In the genomic region with DNA sequence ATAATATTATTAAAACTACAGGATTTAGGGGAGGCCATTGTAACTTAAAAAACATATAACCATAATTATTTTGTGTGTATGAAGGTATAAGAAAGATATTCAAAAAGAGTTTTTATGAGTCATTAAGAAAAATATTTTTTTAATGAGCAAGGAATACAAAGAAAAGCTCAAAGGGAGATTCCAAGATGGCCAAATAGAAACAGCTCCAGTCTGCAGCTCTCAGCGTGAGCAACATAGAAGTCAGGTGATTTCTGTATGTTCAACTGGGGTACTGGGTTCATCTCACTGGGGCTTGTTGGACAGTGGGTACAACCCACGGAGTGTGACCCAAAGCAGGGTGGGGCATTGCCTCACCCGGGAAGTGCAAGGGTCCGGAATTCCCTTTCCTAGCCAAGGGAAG, we compare ENCODE assay signal across 15 cellular contexts.
DNase-seq lines count a peak whose midpoint lies in the region; ATAC-seq and TF ChIP-seq lines count a peak whose summit lies in the region.
"Had no signal": no experiment of that assay in that cellular context is flagged by ENCODE, and none has a peak within 500 bp of the region (broad histone marks: within the 10 kb centered on the region; RNA-seq: fewer than 3 reads in every experiment).

No MANE protein-coding gene starts in this region.

- H3K9me3 ChIP-seq in adipocyte (ENCODE audit: control insufficient read depth, low read length) (no peaks in the 10 kb centered on the region), trophoblast cell (ENCODE audit: insufficient read depth, low read depth, low read length) (peaks cover 4% of the 10 kb centered on the region)

- no peak overlapping the region for H3K14ac ChIP-seq in trophoblast cell (ENCODE audit: low read length)

- H2BK120ac ChIP-seq in trophoblast cell (ENCODE audit: insufficient read depth, low read length, poor library complexity), result no peak overlapping the region

- H2BK12ac ChIP-seq in trophoblast cell (ENCODE audit: low read length), result no peak overlapping the region

- no peaks in the 10 kb centered on the region for H3K27me3 ChIP-seq in adipocyte (replicated peaks; ENCODE audit: control insufficient read depth, insufficient read depth, low read length)
- H3K27me3 ChIP-seq in trophoblast cell (ENCODE audit: insufficient read depth, low read length), result no peaks in the 10 kb centered on the region
- H3K27me3 ChIP-seq: BLaER1 treated with 17β-estradiol and CSF1 and Interleukin-3, amounts not matched to agents 10 nM and 100 nM had no signal

- no peak overlapping the region for H3K4me3 ChIP-seq in adipocyte (ENCODE audit: low read length)
- H3K4me3 ChIP-seq in choroid plexus epithelial cell (ENCODE audit: low read depth, low read length), result no peak overlapping the region
- no peak overlapping the region for H3K4me3 ChIP-seq in trophoblast cell (ENCODE audit: low read depth, low read length)
- H3K4me3 ChIP-seq: BLaER1 treated with 17β-estradiol and CSF1 and Interleukin-3, amounts not matched to agents 10 nM and 100 nM; GM12878; GM23338 had no signal

- no CpG with 5 or more reads among the region's 4 CpGs for WGBS in trophoblast cell (ENCODE audit: extremely low coverage, insufficient coverage, insufficient read length)

- H2AK5ac ChIP-seq in trophoblast cell (ENCODE audit: low read length), result no peak overlapping the region

- H3K4ac ChIP-seq in trophoblast cell (ENCODE audit: low read depth, low read length), result no peak overlapping the region

- H3K4me2 ChIP-seq in trophoblast cell (ENCODE audit: low read length), result no peak overlapping the region
- H3K4me2 ChIP-seq: BLaER1 treated with 17β-estradiol and CSF1 and Interleukin-3, amounts not matched to agents 10 nM and 100 nM; GM23338 had no signal

- no peak overlapping the region for H4K8ac ChIP-seq in trophoblast cell (ENCODE audit: low read depth, low read length)

- DNase-seq in EL (peak; percentile 2), adipocyte (ENCODE audit: low read depth) (peak; percentile 7), choroid plexus epithelial cell (ENCODE audit: low read depth) (peak; percentile 15), kidney glomerular epithelial cell (lab: John Stamatoyannopoulos, UW) (peak; percentile 15), NCI-H524 (lab: John Stamatoyannopoulos, UW) (no peak), trophoblast cell (no peak)
- DNase-seq: Calu3; CD8-positive, alpha-beta T cell; DMS79 treated with DMSO at 0.1 percent for 48 hours; HCEC 1CT had no signal

- H3K18ac ChIP-seq in trophoblast cell (ENCODE audit: low read length), result no peak overlapping the region

- no peak overlapping the region for H3K23ac ChIP-seq in trophoblast cell (ENCODE audit: low read length)

- TF ChIP-seq CTCF in choroid plexus epithelial cell (conservative IDR thresholded peaks at IDR 0.05; ENCODE audit: low read depth, low read length), result no peak

- H3K36me3 ChIP-seq in adipocyte (ENCODE audit: control insufficient read depth, insufficient read depth, low read length, severe bottlenecking), result no peaks in the 10 kb centered on the region
- no peaks in the 10 kb centered on the region for H3K36me3 ChIP-seq in trophoblast cell (ENCODE audit: control insufficient read depth in 1 of 2, insufficient read depth in 2 of 2, low read length in 2 of 2)
- H3K36me3 ChIP-seq: BLaER1 treated with 17β-estradiol and CSF1 and Interleukin-3, amounts not matched to agents 10 nM and 100 nM had no signal

- H4K12ac ChIP-seq in trophoblast cell (ENCODE audit: low read depth, low read length), result no peak overlapping the region

- no peaks in the 10 kb centered on the region for H3K79me2 ChIP-seq in trophoblast cell (ENCODE audit: control insufficient read depth, insufficient read depth, low read length, poor library complexity)

- H3K79me1 ChIP-seq in trophoblast cell (ENCODE audit: low read length), result no peaks in the 10 kb centered on the region

- H2AFZ ChIP-seq in trophoblast cell (ENCODE audit: insufficient read depth, low read length, poor library complexity), result no peak overlapping the region
- H2AFZ ChIP-seq: GM23338 had no signal

- H4K91ac ChIP-seq in trophoblast cell (ENCODE audit: low read depth, low read length), result no peak overlapping the region

- H3K9ac ChIP-seq in adipocyte (ENCODE audit: low read length) (no peak overlapping the region), trophoblast cell (ENCODE audit: low read length) (no peak overlapping the region)
- H3K9ac ChIP-seq: BLaER1 treated with 17β-estradiol and CSF1 and Interleukin-3, amounts not matched to agents 10 nM and 100 nM had no signal

- H3K4me1 ChIP-seq in adipocyte (ENCODE audit: control insufficient read depth, insufficient read depth, low read length) (no peaks in the 10 kb centered on the region), trophoblast cell (ENCODE audit: control insufficient read depth in 1 of 2, insufficient read depth in 2 of 2, low read length in 2 of 2) (no peaks in the 10 kb centered on the region)
- H3K4me1 ChIP-seq: BLaER1 treated with 17β-estradiol and CSF1 and Interleukin-3, amounts not matched to agents 10 nM and 100 nM had no signal

- ATAC-seq in GM21737 (IDR thresholded peaks at IDR 0.05; ENCODE audit: unreplicated experiment), result no peak
- ATAC-seq: CD8-positive, alpha-beta T cell; GM12878; GM23338 had no signal

- H3K27ac ChIP-seq in trophoblast cell (ENCODE audit: low read depth, low read length), result no peak overlapping the region
- H3K27ac ChIP-seq: BLaER1 treated with 17β-estradiol and CSF1 and Interleukin-3, amounts not matched to agents 10 nM and 100 nM; HL-60 had no signal

- H2BK5ac ChIP-seq in trophoblast cell (ENCODE audit: low read depth, low read length, poor library complexity), result no peak overlapping the region

Comparison
In these comparisons a context has a peak if more than half of its experiments do, and no peak if none do; other contexts are left out.
1. DNase-seq: peak in EL (single experiment), adipocyte (single experiment), choroid plexus epithelial cell (single experiment) and kidney glomerular epithelial cell (single experiment); none in NCI-H524 (0 of 2) and trophoblast cell (0 of 2).